13 cellular contexts compared by ENCODE assay signal in genomic region chr15:58306591-58307312, GRCh38.
DNase-seq lines count a peak whose midpoint lies in the region; ATAC-seq and TF ChIP-seq lines count a peak whose summit lies in the region.
"Had no signal": no experiment of that assay in that cellular context is flagged by ENCODE, and none has a peak within 500 bp of the region (broad histone marks: within the 10 kb centered on the region; RNA-seq: fewer than 3 reads in every experiment).

No MANE protein-coding gene starts in this region.

- in situ Hi-C loops in astrocyte of the spinal cord (cut with HindIII; ENCODE audit: low sequenced_read_pairs) = no loop called here

- TF ChIP-seq CTCF in A673 (conservative IDR thresholded peaks at IDR 0.05; ENCODE audit: low read depth, low read length) = no peak
- TF ChIP-seq CTCF in HFF-Myc (IDR thresholded peaks at IDR 0.05; ENCODE audit: low read depth, low read length, missing control alignments) = no peak
- no peak for TF ChIP-seq CTCF in astrocyte of the spinal cord (IDR thresholded peaks at IDR 0.05; ENCODE audit: low read depth, low read length)

- H3K4me3 Mint-ChIP-seq in T-cell = no peak overlapping the region

- H3K36me3 Mint-ChIP-seq in T-cell = no peaks in the 10 kb centered on the region

- no peaks in the 10 kb centered on the region for H3K36me3 ChIP-seq in A673 (ENCODE audit: insufficient read depth, low read length, poor library complexity, severe bottlenecking)
- H3K36me3 ChIP-seq: gastroesophageal sphincter had no signal

- H3K4me3 ChIP-seq in A673 (ENCODE audit: low read depth, low read length, poor library complexity, severe bottlenecking) = no peak overlapping the region
- H3K4me3 ChIP-seq in HFF-Myc (replicated peaks; ENCODE audit: low read depth, low read length) = no peak overlapping the region
- no peak overlapping the region for H3K4me3 ChIP-seq in astrocyte of the spinal cord (ENCODE audit: low read depth, low read length)
- H3K4me3 ChIP-seq: dorsolateral prefrontal cortex, gastroesophageal sphincter had no signal

- peaks cover 12 to 34% (median 15%) of the 10 kb centered on the region in 3 donors for H3K4me1 Mint-ChIP-seq in T-cell

- H3K9me3 Mint-ChIP-seq in T-cell = no peaks in the 10 kb centered on the region

- H3K27ac Mint-ChIP-seq in T-cell = no peak overlapping the region

- H3K9me3 ChIP-seq in A673 (ENCODE audit: low read depth, low read length, poor library complexity, severe bottlenecking) = no peaks in the 10 kb centered on the region
- H3K9me3 ChIP-seq: gastroesophageal sphincter had no signal

- intact Hi-C loops in A673 (cut with micrococcal nuclease; ENCODE audit: unreplicated experiment) = no loop called here

- no peaks in the 10 kb centered on the region for H3K27me3 ChIP-seq in A673 (replicated peaks; ENCODE audit: insufficient read depth, low read depth, low read length, poor library complexity)
- H3K27me3 ChIP-seq: dorsolateral prefrontal cortex, gastroesophageal sphincter had no signal

- no TSS peak for BruUV-seq in A673 (replicated peaks; lab: Mats Ljungman, UMichigan)

- H3K27me3 Mint-ChIP-seq in T-cell = no peaks in the 10 kb centered on the region

- POLR2A ChIA-PET in A673 (lab: Charles Lee; ENCODE audit: low non-redundant PET) (interaction anchor here (0.5 kb wide), 1 partner anchor 60 kb away, joined by 7 read pairs; no protein-coding TSS in a partner anchor), T-cell (lab: Charles Lee) (no interaction called here)

- DNase-seq in A673 (ENCODE audit: low spot score) (peak; percentile 82), HFF-Myc (ENCODE audit: extremely low read depth, low read depth) (peak; percentile 58), astrocyte of the spinal cord (ENCODE audit: low read depth, low spot score) (peak; percentile 14), iris pigment epithelial cell (ENCODE audit: low read depth) (peak; percentile 20), T-cell (no peak)
- no peak for DNase-seq in stimulated activated CD4-positive, alpha-beta T cell treated with anti-CD3 and anti-CD28 coated beads, Interleukin-4, amount 100 ng/mL, for 24 hours
- DNase-seq in activated CD4-positive, alpha-beta T cell treated with anti-CD3 and anti-CD28 coated beads for 4 hours = no peak
- DNase-seq: activated T-cell treated with anti-CD3 and anti-CD28 coated beads, Interleukin-2, amount 50 U/mL, for 48 hours; Calu3; dorsolateral prefrontal cortex; T-helper 9 cell had no signal

- peak overlapping the region; percentile 72 for H3K27ac ChIP-seq in A673 (ENCODE audit: low read depth, low read length, poor library complexity, severe bottlenecking)
- H3K27ac ChIP-seq: gastroesophageal sphincter had no signal

- CTCF ChIA-PET in A673 (lab: Charles Lee) (interaction anchor here (0.7 kb wide), 1 partner anchor 10 kb away, joined by 7 read pairs; no protein-coding TSS in a partner anchor), T-cell (lab: Charles Lee) (interaction anchor here in 1 of 2 donors (0.6 to 0.7 kb wide), 2 partner anchors 464 to 536 kb away, joined by 3 to 9 read pairs; partner anchors contain the start of gene MINDY2)

- peaks cover 33% of the 10 kb centered on the region for H3K4me1 ChIP-seq in A673 (ENCODE audit: insufficient read depth, low read length, poor library complexity, severe bottlenecking)

- ATAC-seq in GM18870 (IDR thresholded peaks at IDR 0.05; ENCODE audit: unreplicated experiment) = no peak
- ATAC-seq in T-cell (replicated peaks in 1 of 4) = no peak
- ATAC-seq: gastroesophageal sphincter had no signal

Comparison
In these comparisons a context has a peak if more than half of its experiments do, and no peak if none do; other contexts are left out.
1. DNase-seq: peak in A673 (single experiment), HFF-Myc (single experiment), astrocyte of the spinal cord (single experiment) and iris pigment epithelial cell (single experiment); none in stimulated activated CD4-positive, alpha-beta T cell treated with anti-CD3 and anti-CD28 coated beads, Interleukin-4, amount 100 ng/mL, for 24 hours (single experiment), T-cell (0 of 34) and activated CD4-positive, alpha-beta T cell treated with anti-CD3 and anti-CD28 coated beads for 4 hours (0 of 2).